ENCODE assay signal across 13 cellular contexts in the genomic region with DNA sequence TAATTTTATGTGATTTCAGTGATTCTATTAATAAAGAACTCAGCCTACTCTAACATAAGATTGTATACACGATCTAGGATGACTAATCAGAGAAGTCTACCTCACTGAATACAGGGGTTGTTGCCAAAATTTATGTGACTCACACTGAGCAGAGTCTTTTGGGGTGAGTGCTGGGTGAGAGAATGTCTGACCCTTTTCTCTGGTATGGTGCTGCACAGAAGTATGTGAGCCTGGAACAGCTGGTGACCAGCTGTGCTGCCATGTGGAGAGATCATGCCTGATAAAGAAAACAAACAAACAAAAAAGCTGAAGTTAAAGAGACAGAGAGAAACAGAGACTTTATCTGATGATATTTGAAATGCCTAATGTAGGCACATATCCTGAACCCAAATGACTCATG.
DNase-seq lines count a peak whose midpoint lies in the region; ATAC-seq and TF ChIP-seq lines count a peak whose summit lies in the region.
"Had no signal": no experiment of that assay in that cellular context is flagged by ENCODE, and none has a peak within 500 bp of the region (broad histone marks: within the 10 kb centered on the region; RNA-seq: fewer than 3 reads in every experiment).

No MANE protein-coding gene starts in this region.

- H3K9ac ChIP-seq in mammary epithelial cell (ENCODE audit: insufficient read depth, low read length) = no peak overlapping the region

- no peaks in the 10 kb centered on the region for H3K36me3 ChIP-seq in mammary epithelial cell (ENCODE audit: insufficient read depth, low read length)
- H3K36me3 ChIP-seq in kidney epithelial cell (ENCODE audit: control insufficient read depth, insufficient read depth, low read length) = no peaks in the 10 kb centered on the region
- no peaks in the 10 kb centered on the region for H3K36me3 ChIP-seq in thyroid gland
- H3K36me3 ChIP-seq in stomach = no peaks in the 10 kb centered on the region
- H3K36me3 ChIP-seq: spleen had no signal

- no peak for ATAC-seq in GM21717 (IDR thresholded peaks at IDR 0.05; ENCODE audit: unreplicated experiment)
- no peak for ATAC-seq in activated CD4-positive, alpha-beta T cell treated with anti-CD3 and anti-CD28 coated beads for 36 hours
- ATAC-seq: stimulated activated naive B cell treated with anti-CD40 and anti-IgM and Interleukin-4, amounts not matched to agents 10 μg/mL and 1 μg/mL and 100 μg/mL, for 72 hours had no signal

- WGBS in mammary epithelial cell (ENCODE audit: low coverage, missing lambda C conversion rate) = 0% methylated on average over 1 of the region's 1 CpG
- 41 to 63% methylated on average over 1 of the region's 1 CpG for WGBS in thyroid gland, 2 donors
- 0 to 20% (median 14%) methylated on average over 1 of the region's 1 CpG for WGBS in stomach, 5 donors

- no peak overlapping the region for H3K27ac Mint-ChIP-seq in activated CD4-positive, alpha-beta T cell treated with anti-CD3 and anti-CD28 coated beads for 36 hours
- H3K27ac Mint-ChIP-seq: activated CD4-positive, alpha-beta T cell treated with anti-CD3 and anti-CD28 coated beads, Interleukin-2, amount 10 ng/mL, durations not matched to agents 24 days and 14 days; activated naive CD4-positive, alpha-beta T cell treated with anti-CD3 and anti-CD28 coated beads, Interleukin-2, amount 10 ng/mL, durations not matched to agents 7 days and 5 days; CD14-positive monocyte; stimulated activated naive B cell treated with anti-CD40 and anti-IgM and Interleukin-4, amounts not matched to agents 10 μg/mL and 1 μg/mL and 100 μg/mL, for 72 hours had no signal

- peak; percentile 24 for DNase-seq in AG04450 (ENCODE audit: low read depth, low spot score)
- DNase-seq in HT1080 (ENCODE audit: low read depth) = peak; percentile 46
- DNase-seq in mammary epithelial cell = peak; percentile 93
- peak; percentile 74 for DNase-seq in kidney epithelial cell (ENCODE audit: low read depth)
- no peak for DNase-seq in thyroid gland
- no peak for DNase-seq in stomach
- DNase-seq in activated CD4-positive, alpha-beta T cell treated with anti-CD3 and anti-CD28 coated beads for 36 hours = no peak
- DNase-seq: activated CD4-positive, alpha-beta T cell treated with anti-CD3 and anti-CD28 coated beads, Interleukin-2, amount 10 ng/mL, durations not matched to agents 24 days and 14 days; activated naive CD4-positive, alpha-beta T cell treated with anti-CD3 and anti-CD28 coated beads, Interleukin-2, amount 10 ng/mL, durations not matched to agents 7 days and 5 days; spleen; stimulated activated naive B cell treated with anti-CD40 and anti-IgM and Interleukin-4, amounts not matched to agents 10 μg/mL and 1 μg/mL and 100 μg/mL, for 72 hours had no signal

- no peaks in the 10 kb centered on the region for H3K4me1 Mint-ChIP-seq in activated CD4-positive, alpha-beta T cell treated with anti-CD3 and anti-CD28 coated beads for 36 hours
- H3K4me1 Mint-ChIP-seq: activated CD4-positive, alpha-beta T cell treated with anti-CD3 and anti-CD28 coated beads, Interleukin-2, amount 10 ng/mL, durations not matched to agents 24 days and 14 days; activated naive CD4-positive, alpha-beta T cell treated with anti-CD3 and anti-CD28 coated beads, Interleukin-2, amount 10 ng/mL, durations not matched to agents 7 days and 5 days; CD14-positive monocyte; stimulated activated naive B cell treated with anti-CD40 and anti-IgM and Interleukin-4, amounts not matched to agents 10 μg/mL and 1 μg/mL and 100 μg/mL, for 72 hours had no signal

- no peak overlapping the region for H3K4me3 ChIP-seq in AG04450 (ENCODE audit: low read depth, low read length)
- no peak overlapping the region for H3K4me3 ChIP-seq in mammary epithelial cell (replicated peaks in 1 of 3; ENCODE audit: insufficient read depth in 1 of 3, low read depth in 2 of 3, low read length in 3 of 3)
- no peak overlapping the region for H3K4me3 ChIP-seq in kidney epithelial cell (ENCODE audit: low read depth, low read length)
- H3K4me3 ChIP-seq in thyroid gland (replicated peaks in 1 of 3) = no peak overlapping the region
- no peak overlapping the region for H3K4me3 ChIP-seq in stomach
- H3K4me3 ChIP-seq: spleen had no signal

- H3K27ac ChIP-seq in AG04450 (ENCODE audit: low read depth, low read length) (no peak overlapping the region), mammary epithelial cell (ENCODE audit: insufficient read depth, low read depth, low read length) (no peak overlapping the region), thyroid gland (no peak overlapping the region), stomach (no peak overlapping the region)
- H3K27ac ChIP-seq: spleen had no signal

- no peak overlapping the region for H2AFZ ChIP-seq in mammary epithelial cell (ENCODE audit: low read depth, low read length)

- H3K4me2 ChIP-seq in mammary epithelial cell (ENCODE audit: insufficient read depth, low read depth, low read length) = no peak overlapping the region

- H3K4me1 ChIP-seq in mammary epithelial cell (ENCODE audit: insufficient read depth, low read length) (peaks cover 8% of the 10 kb centered on the region), thyroid gland (no peaks in the 10 kb centered on the region), stomach (no peaks in the 10 kb centered on the region)
- H3K4me1 ChIP-seq: spleen had no signal

- no peaks in the 10 kb centered on the region for H4K20me1 ChIP-seq in mammary epithelial cell (ENCODE audit: insufficient read depth, low read length)

- no peak overlapping the region for H3K4me3 Mint-ChIP-seq in activated CD4-positive, alpha-beta T cell treated with anti-CD3 and anti-CD28 coated beads for 36 hours
- H3K4me3 Mint-ChIP-seq: activated CD4-positive, alpha-beta T cell treated with anti-CD3 and anti-CD28 coated beads, Interleukin-2, amount 10 ng/mL, durations not matched to agents 24 days and 14 days; activated naive CD4-positive, alpha-beta T cell treated with anti-CD3 and anti-CD28 coated beads, Interleukin-2, amount 10 ng/mL, durations not matched to agents 7 days and 5 days; CD14-positive monocyte; stimulated activated naive B cell treated with anti-CD40 and anti-IgM and Interleukin-4, amounts not matched to agents 10 μg/mL and 1 μg/mL and 100 μg/mL, for 72 hours had no signal

- BruUV-seq in mammary epithelial cell (replicated peaks; lab: Mats Ljungman, UMichigan) = no TSS peak

- TF ChIP-seq EP300 in stomach (IDR thresholded peaks at IDR 0.05) = no peak

- TF ChIP-seq POLR2A in thyroid gland (IDR thresholded peaks at IDR 0.05) (no peak), stomach (IDR thresholded peaks at IDR 0.05) (no peak)

- H3K27me3 ChIP-seq in AG04450 (ENCODE audit: control insufficient read depth, insufficient read depth, low read length) (no peaks in the 10 kb centered on the region), mammary epithelial cell (ENCODE audit: insufficient read depth, low read length) (no peaks in the 10 kb centered on the region), kidney epithelial cell (ENCODE audit: control insufficient read depth, insufficient read depth, low read length) (no peaks in the 10 kb centered on the region), thyroid gland (no peaks in the 10 kb centered on the region), stomach (no peaks in the 10 kb centered on the region)
- H3K27me3 ChIP-seq: spleen had no signal

- POLR2A ChIA-PET in AG04450 (lab: Yijun Ruan, JAX) = no interaction called here
- POLR2A ChIA-PET in activated CD4-positive, alpha-beta T cell treated with anti-CD3 and anti-CD28 coated beads for 36 hours (lab: Charles Lee) = no interaction called here

- H3K9me3 Mint-ChIP-seq in activated CD4-positive, alpha-beta T cell treated with anti-CD3 and anti-CD28 coated beads for 36 hours (ENCODE audit: low read depth) = no peaks in the 10 kb centered on the region
- H3K9me3 Mint-ChIP-seq: activated CD4-positive, alpha-beta T cell treated with anti-CD3 and anti-CD28 coated beads, Interleukin-2, amount 10 ng/mL, durations not matched to agents 24 days and 14 days had no signal

- intact Hi-C loops in mammary epithelial cell (cut with micrococcal nuclease) (no loop called here), thyroid gland (cut with DNase I) (no loop called here), stomach (cut with DNase I; ENCODE audit: low total_unique reads) (no loop called here)
- intact Hi-C loops in activated CD4-positive, alpha-beta T cell treated with anti-CD3 and anti-CD28 coated beads for 36 hours (cut with DNase I, micrococcal nuclease) = no loop called here

- in situ Hi-C loops in mammary epithelial cell (cut with MboI; ENCODE audit: low sequenced_read_pairs in 2 of 2) = no loop called here

- H3K27me3 Mint-ChIP-seq in activated CD4-positive, alpha-beta T cell treated with anti-CD3 and anti-CD28 coated beads for 36 hours = no peaks in the 10 kb centered on the region
- H3K27me3 Mint-ChIP-seq: activated CD4-positive, alpha-beta T cell treated with anti-CD3 and anti-CD28 coated beads, Interleukin-2, amount 10 ng/mL, durations not matched to agents 24 days and 14 days; activated naive CD4-positive, alpha-beta T cell treated with anti-CD3 and anti-CD28 coated beads, Interleukin-2, amount 10 ng/mL, durations not matched to agents 7 days and 5 days; stimulated activated naive B cell treated with anti-CD40 and anti-IgM and Interleukin-4, amounts not matched to agents 10 μg/mL and 1 μg/mL and 100 μg/mL, for 72 hours had no signal

- CTCF ChIA-PET in AG04450 (lab: Charles Lee) (no interaction called here), mammary epithelial cell (lab: Charles Lee; ENCODE audit: low non-redundant PET) (no interaction called here)
- CTCF ChIA-PET in activated CD4-positive, alpha-beta T cell treated with anti-CD3 and anti-CD28 coated beads for 36 hours (lab: Charles Lee) = no interaction called here

- no peaks in the 10 kb centered on the region for H3K79me2 ChIP-seq in mammary epithelial cell (ENCODE audit: insufficient read depth, low read length)

- dilution Hi-C loops in mammary epithelial cell (cut with HindIII; ENCODE audit: low sequenced_read_pairs) = no loop called here

- H3K36me3 Mint-ChIP-seq in activated CD4-positive, alpha-beta T cell treated with anti-CD3 and anti-CD28 coated beads for 36 hours (ENCODE audit: low read depth) = no peaks in the 10 kb centered on the region
- H3K36me3 Mint-ChIP-seq: activated naive CD4-positive, alpha-beta T cell treated with anti-CD3 and anti-CD28 coated beads, Interleukin-2, amount 10 ng/mL, durations not matched to agents 7 days and 5 days; CD14-positive monocyte; stimulated activated naive B cell treated with anti-CD40 and anti-IgM and Interleukin-4, amounts not matched to agents 10 μg/mL and 1 μg/mL and 100 μg/mL, for 72 hours had no signal

- no peaks in the 10 kb centered on the region for H3K9me3 ChIP-seq in AG04450 (ENCODE audit: control insufficient read depth, insufficient read depth, low read length)
- H3K9me3 ChIP-seq in mammary epithelial cell (replicated peaks; ENCODE audit: insufficient read depth, low read length) = peaks cover 5% of the 10 kb centered on the region
- H3K9me3 ChIP-seq in thyroid gland = no peaks in the 10 kb centered on the region
- H3K9me3 ChIP-seq in stomach = peaks cover 0 to 2% (median 0%) of the 10 kb centered on the region in 4 donors

- TF ChIP-seq CTCF in AG04450 (IDR thresholded peaks at IDR 0.05; ENCODE audit: low read depth, low read length) = no peak
- TF ChIP-seq CTCF in mammary epithelial cell (conservative IDR thresholded peaks at IDR 0.05 in 1 of 2, IDR thresholded peaks at IDR 0.05 in 1 of 2; ENCODE audit: extremely low read depth in 1 of 2, insufficient read depth in 1 of 2, low read depth in 1 of 2, low read length in 2 of 2) = no peak
- TF ChIP-seq CTCF in kidney epithelial cell (IDR thresholded peaks at IDR 0.05; ENCODE audit: insufficient read depth, low read length, poor library complexity, severe bottlenecking) = no peak
- no peak for TF ChIP-seq CTCF in thyroid gland (IDR thresholded peaks at IDR 0.05)
- no peak for TF ChIP-seq CTCF in stomach (IDR thresholded peaks at IDR 0.05)

Comparison
In these comparisons a context has a peak if more than half of its experiments do, and no peak if none do; other contexts are left out.
1. DNase-seq: peak in AG04450 (single experiment), HT1080 (single experiment), mammary epithelial cell (single experiment) and kidney epithelial cell (single experiment); none in thyroid gland (0 of 2), stomach (single experiment) and activated CD4-positive, alpha-beta T cell treated with anti-CD3 and anti-CD28 coated beads for 36 hours (single experiment).